8 cellular contexts compared by ENCODE assay signal in genomic region chr12:12716845-12717585, GRCh38. TPM values are rescaled to one million over a fixed set of nuclear protein-coding genes. Genes with fewer than 3 reads are reported as not detected.
DNase-seq lines count a peak whose midpoint lies in the region; ATAC-seq and TF ChIP-seq lines count a peak whose summit lies in the region.

CDKN1B (plus strand) TSS chr12:12717368; CDS start chr12:12717840, 472 bp downstream.

- H3K36me3 ChIP-seq in lung (ENCODE audit: control insufficient read depth in 2 of 2, insufficient read depth in 2 of 2, low read length in 2 of 2) = peaks cover 0 to 3% of the 10 kb centered on the region in 2 donors

- peak within 1 kb of the TSS; percentile 97 to 99 for H3K4me3 Mint-ChIP-seq in CD14-positive monocyte

- peaks cover 54% of the 10 kb centered on the region for H3K4me1 Mint-ChIP-seq in CD14-positive monocyte

- H3K36me3 Mint-ChIP-seq in CD14-positive monocyte = peaks cover 37 to 41% of the 10 kb centered on the region in 2 donors

- ATAC-seq in GM19463 (IDR thresholded peaks at IDR 0.05; ENCODE audit: unreplicated experiment) (peak; percentile 56), lung (ENCODE audit: insufficient read depth, low FRiP score) (peak; percentile 92)

- H3K9me3 Mint-ChIP-seq in CD14-positive monocyte = peaks cover 0 to 4% (median 2%) of the 10 kb centered on the region in 7 donors

- 0% methylated on average over 78 of the region's 78 CpGs for WGBS in lung, 2 donors

- no peaks in the 10 kb centered on the region for H3K27me3 ChIP-seq in lung (ENCODE audit: control insufficient read depth, insufficient read depth)

- H3K27ac Mint-ChIP-seq in CD14-positive monocyte = peak within 1 kb of the TSS; percentile 97 to 99 (median 98)

- H3K27ac ChIP-seq in lung (ENCODE audit: low read depth in 1 of 2, low read length in 1 of 2) = peak within 1 kb of the TSS; percentile 99

- DNase-seq in CD14-positive monocyte (ENCODE audit: low spot score) (peak; percentile 77), HT-29 (ENCODE audit: low spot score) (peak; percentile 94), lung (ENCODE audit: low spot score) (peak; percentile 92)
- DNase-seq in NK-92 treated with Interleukin-12 subunit alpha and Interleukin-12 subunit beta, amount 100 ng/mL, for 24 hours (lab: John Stamatoyannopoulos, UW) = peak; percentile 65
- peak; percentile 92 for DNase-seq in activated CD8-positive, alpha-beta memory T cell treated with anti-CD3 and anti-CD28 coated beads for 24 hours
- peak; percentile 82 for DNase-seq in effector CD4-positive, alpha-beta T cell
- peak; percentile 71 to 74 (median 71) for DNase-seq in stimulated activated CD4-positive, alpha-beta T cell treated with anti-CD3 and anti-CD28 coated beads, TNF-alpha, amount 100 ng/mL, for 1 hour (ENCODE audit: low read depth in 3 of 3, low spot score in 1 of 3)

- H3K27me3 Mint-ChIP-seq in CD14-positive monocyte (ENCODE audit: low read depth in 3 of 3) = peaks cover 0 to 1% (median 0%) of the 10 kb centered on the region in 3 donors

- no peaks in the 10 kb centered on the region for H3K9me3 ChIP-seq in lung (ENCODE audit: control insufficient read depth in 2 of 2, insufficient read depth in 1 of 2, low read length in 1 of 2)

- intact Hi-C loops in CD14-positive monocyte (cut with micrococcal nuclease) = loop anchor here (1.0 to 10.0 kb wide), 7 partner anchors 8 to 1142 kb away; partner anchors contain the start of genes BORCS5 (in 1 of the 2), CREBL2 (in 1 of the 2), DDX47 (in 1 of the 2) and DUSP16 (in 1 of the 2)

- peak within 1 kb of the TSS; percentile 96 for H3K4me3 ChIP-seq in lung

- H3K4me1 ChIP-seq in lung (ENCODE audit: control insufficient read depth in 2 of 2, insufficient read depth in 2 of 2, low read length in 2 of 2) = peaks cover 2 to 11% of the 10 kb centered on the region in 2 donors

- TF ChIP-seq CTCF in CD14-positive monocyte (IDR thresholded peaks at IDR 0.05) = no peak
- peak; percentile 0 for TF ChIP-seq CTCF in lung (IDR thresholded peaks at IDR 0.05; ENCODE audit: control extremely low read depth, extremely low read depth)

RNA-seq across cellular contexts. Expression of gene CDKN1B, which starts in this region (rescaled TPM):
- polyA plus RNA-seq in CD14-positive monocyte (1 to 10 TPM; 9.2 to 9.5 TPM), lung (10 to 100 TPM; 27.3 to 38.5 TPM)
- total RNA-seq in HT-29 (2014; rRNA removed; shearing (Covaris generic)) = 52.9 and 67.7 TPM in 2 replicates
- total RNA-seq in lung = 10 to 100 TPM; 41.2 to 89.4 TPM

Comparison
In these comparisons a context has a peak if more than half of its experiments do, and no peak if none do; other contexts are left out.
1. Peak in every context shown above with its lines: DNase-seq, ATAC-seq, H3K4me3 ChIP-seq and H3K27ac ChIP-seq.